In the genomic region with DNA sequence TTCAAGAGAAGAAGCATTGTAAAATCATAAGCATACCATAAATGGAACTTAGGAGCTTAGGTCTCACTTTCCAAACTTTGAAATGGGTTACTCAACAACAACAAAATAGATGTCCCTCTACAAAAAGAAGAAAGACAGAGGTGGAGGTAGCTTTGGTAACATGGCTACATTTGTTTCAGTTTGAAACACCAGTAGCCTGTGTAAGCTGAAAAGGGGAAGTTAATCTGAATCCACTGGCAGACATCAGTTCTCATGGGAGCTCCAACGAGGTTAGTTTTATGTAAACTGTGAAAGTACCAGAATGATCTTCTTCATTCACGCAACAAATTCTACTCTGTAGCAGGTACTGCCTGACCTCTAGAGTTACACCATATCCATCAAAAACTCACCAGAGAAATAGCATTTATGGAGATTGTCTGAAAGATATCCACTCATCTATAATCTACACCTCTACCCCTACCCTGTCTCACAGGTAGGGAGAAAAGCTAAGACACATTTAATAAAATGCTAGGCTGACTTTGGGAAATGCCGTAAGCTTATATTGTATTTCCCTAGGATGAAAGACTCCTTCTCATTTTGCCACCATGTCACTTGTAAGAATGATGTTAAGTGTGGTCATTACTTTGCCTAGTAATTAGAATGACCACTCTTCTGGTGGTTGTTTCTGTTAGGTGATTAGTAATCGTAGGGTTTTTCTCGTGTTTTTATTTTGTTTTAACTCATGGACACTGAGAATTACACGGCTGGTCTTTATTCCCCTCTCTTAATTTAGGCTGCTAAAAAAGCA, we compare ENCODE assay signal across 12 cellular contexts.
DNase-seq lines count a peak whose midpoint lies in the region; ATAC-seq and TF ChIP-seq lines count a peak whose summit lies in the region.
"Had no signal": no experiment of that assay in that cellular context is flagged by ENCODE, and none has a peak within 500 bp of the region (broad histone marks: within the 10 kb centered on the region; RNA-seq: fewer than 3 reads in every experiment).

No MANE protein-coding gene starts in this region.

- no peaks in the 10 kb centered on the region for H3K27me3 ChIP-seq in trophoblast cell (ENCODE audit: insufficient read depth, low read length)
- H3K27me3 ChIP-seq: neutrophil had no signal

- intact Hi-C loops in mucosa of descending colon (cut with DNase I, micrococcal nuclease), result no loop called here

- H2AK5ac ChIP-seq in trophoblast cell (ENCODE audit: low read length), result no peak overlapping the region

- no peak for TF ChIP-seq CTCF in foreskin fibroblast (IDR thresholded peaks at IDR 0.05; ENCODE audit: low read depth, low read length)
- no peak for TF ChIP-seq CTCF in mucosa of descending colon (IDR thresholded peaks at IDR 0.05)

- H3K18ac ChIP-seq in trophoblast cell (ENCODE audit: low read length), result no peak overlapping the region

- H3K4me1 ChIP-seq in mucosa of descending colon (ENCODE audit: low read depth), result no peaks in the 10 kb centered on the region
- no peaks in the 10 kb centered on the region for H3K4me1 ChIP-seq in trophoblast cell (ENCODE audit: control insufficient read depth in 1 of 2, insufficient read depth in 2 of 2, low read length in 2 of 2)

- no CpG with 5 or more reads among the region's 6 CpGs for WGBS in trophoblast cell (ENCODE audit: extremely low coverage, insufficient coverage, insufficient read length)

- H4K8ac ChIP-seq in trophoblast cell (ENCODE audit: low read depth, low read length), result no peak overlapping the region

- no peak overlapping the region for H4K91ac ChIP-seq in trophoblast cell (ENCODE audit: low read depth, low read length)

- no peak overlapping the region for H3K4ac ChIP-seq in trophoblast cell (ENCODE audit: low read depth, low read length)

- ATAC-seq in GM18498 (IDR thresholded peaks at IDR 0.05; ENCODE audit: unreplicated experiment) (peak; percentile 93), GM19397 (IDR thresholded peaks at IDR 0.05; ENCODE audit: unreplicated experiment) (peak; percentile 82), HG02852 (IDR thresholded peaks at IDR 0.05; ENCODE audit: unreplicated experiment) (peak; percentile 94), HG03558 (IDR thresholded peaks at IDR 0.05; ENCODE audit: extremely low read depth, unreplicated experiment) (peak; percentile 94), mucosa of descending colon (no peak)

- H3K4me2 ChIP-seq in trophoblast cell (ENCODE audit: low read length), result no peak overlapping the region

- no peaks in the 10 kb centered on the region for H3K79me2 ChIP-seq in trophoblast cell (ENCODE audit: control insufficient read depth, insufficient read depth, low read length, poor library complexity)

- H2BK12ac ChIP-seq in trophoblast cell (ENCODE audit: low read length), result no peak overlapping the region

- no peak overlapping the region for H2BK120ac ChIP-seq in trophoblast cell (ENCODE audit: insufficient read depth, low read length, poor library complexity)

- no peak for DNase-seq in foreskin fibroblast
- no peak for DNase-seq in mucosa of descending colon
- no peak for DNase-seq in trophoblast cell
- DNase-seq in SHP77 (lab: John Stamatoyannopoulos, UW), result no peak
- DNase-seq: AML-193, NCI-H187 treated with DMSO at 0.1 percent for 48 hours had no signal

- H3K14ac ChIP-seq in trophoblast cell (ENCODE audit: low read length), result no peak overlapping the region

- H3K79me1 ChIP-seq in trophoblast cell (ENCODE audit: low read length), result no peaks in the 10 kb centered on the region

- no peak overlapping the region for H4K12ac ChIP-seq in trophoblast cell (ENCODE audit: low read depth, low read length)

- H3K23ac ChIP-seq in trophoblast cell (ENCODE audit: low read length), result no peak overlapping the region

- no peak overlapping the region for H3K9ac ChIP-seq in trophoblast cell (ENCODE audit: low read length)

- H3K36me3 ChIP-seq in mucosa of descending colon (ENCODE audit: low read depth), result no peaks in the 10 kb centered on the region
- H3K36me3 ChIP-seq in trophoblast cell (ENCODE audit: control insufficient read depth in 1 of 2, insufficient read depth in 2 of 2, low read length in 2 of 2), result no peaks in the 10 kb centered on the region
- H3K36me3 ChIP-seq: neutrophil had no signal

- H2AFZ ChIP-seq in trophoblast cell (ENCODE audit: insufficient read depth, low read length, poor library complexity), result no peak overlapping the region

- H3K9me3 ChIP-seq in mucosa of descending colon (no peaks in the 10 kb centered on the region), trophoblast cell (ENCODE audit: insufficient read depth, low read depth, low read length) (no peaks in the 10 kb centered on the region)
- H3K9me3 ChIP-seq: neutrophil had no signal

- H3K4me3 ChIP-seq in foreskin fibroblast (ENCODE audit: low read depth in 1 of 2, low read length in 2 of 2), result no peak overlapping the region
- H3K4me3 ChIP-seq in mucosa of descending colon, result no peak overlapping the region
- H3K4me3 ChIP-seq in trophoblast cell (ENCODE audit: low read depth, low read length), result no peak overlapping the region

- no peak overlapping the region for H3K27ac ChIP-seq in trophoblast cell (ENCODE audit: low read depth, low read length)
- H3K27ac ChIP-seq: neutrophil, RWPE1 had no signal

- no peak overlapping the region for H2BK5ac ChIP-seq in trophoblast cell (ENCODE audit: low read depth, low read length, poor library complexity)
